Comparison of ENCODE assay signal across 9 cellular contexts in genomic region chr9:133979921-133980863, GRCh38. TPM values are rescaled to one million over a fixed set of nuclear protein-coding genes. Genes with fewer than 3 reads are reported as not detected.
DNase-seq lines count a peak whose midpoint lies in the region; ATAC-seq and TF ChIP-seq lines count a peak whose summit lies in the region.
"Had no signal": no experiment of that assay in that cellular context is flagged by ENCODE, and none has a peak within 500 bp of the region (broad histone marks: within the 10 kb centered on the region; RNA-seq: fewer than 3 reads in every experiment).

No MANE protein-coding gene starts in this region.

- H3K27ac Mint-ChIP-seq in Caco-2 (ENCODE audit: unreplicated experiment) (peak overlapping the region; percentile 80), naive B cell (peak overlapping the region; percentile 68 to 92 (median 82))

- peaks cover 17% of the 10 kb centered on the region for H3K4me1 Mint-ChIP-seq in Caco-2 (ENCODE audit: low read depth, unreplicated experiment)
- H3K4me1 Mint-ChIP-seq in naive B cell = peaks cover 52 to 85% (median 76%) of the 10 kb centered on the region in 3 donors

- CTCF ChIA-PET in Caco-2 (lab: Charles Lee) = no interaction called here

- H3K9me3 Mint-ChIP-seq in Caco-2 (ENCODE audit: unreplicated experiment) = no peaks in the 10 kb centered on the region
- no peaks in the 10 kb centered on the region for H3K9me3 Mint-ChIP-seq in naive B cell

- H3K27ac ChIP-seq in gastroesophageal sphincter = peak overlapping the region in 2 of 4 donors; percentile 48 to 53
- H3K27ac ChIP-seq: C4-2B had no signal

- H3K4me3 Mint-ChIP-seq in Caco-2 (ENCODE audit: unreplicated experiment) (no peak overlapping the region), naive B cell (peak overlapping the region; percentile 60 to 85 (median 76))

- H3K4me1 ChIP-seq in Caco-2 (peaks cover 26% of the 10 kb centered on the region), gastroesophageal sphincter (peaks cover 0 to 24% (median 19%) of the 10 kb centered on the region in 3 donors)

- TF ChIP-seq CTCF in Caco-2 (IDR thresholded peaks at IDR 0.05; ENCODE audit: insufficient read depth in 1 of 2, low read depth in 1 of 2, low read length in 1 of 2, severe bottlenecking in 1 of 2, unreplicated experiment in 1 of 2) (no peak), gastroesophageal sphincter (IDR thresholded peaks at IDR 0.05) (no peak)

- POLR2A ChIA-PET in Caco-2 (lab: Charles Lee) = no interaction called here

- no peaks in the 10 kb centered on the region for H3K9me3 ChIP-seq in Caco-2
- H3K9me3 ChIP-seq in gastroesophageal sphincter = no peaks in the 10 kb centered on the region

- DNase-seq in Caco-2 (no peak), cerebellum (ENCODE audit: low spot score) (peak; percentile 26), naive B cell (no peak), cortex of kidney (lab: John Stamatoyannopoulos, UW) (no peak), NCI-H146 treated with DMSO at 0.1 percent for 48 hours (lab: John Stamatoyannopoulos, UW; ENCODE audit: unreplicated experiment) (no peak)

- ATAC-seq in HG03432 (IDR thresholded peaks at IDR 0.05; ENCODE audit: unreplicated experiment) (peak; percentile 22), naive B cell (ENCODE audit: low read depth in 2 of 2) (no peak), gastroesophageal sphincter (no peak), GM21717 (IDR thresholded peaks at IDR 0.05; ENCODE audit: unreplicated experiment) (no peak)

- WGBS in gastroesophageal sphincter (ENCODE audit: low coverage in 1 of 2), 2 donors = no CpG with 5 or more reads among the region's 22 CpGs

- H3K27me3 Mint-ChIP-seq in Caco-2 (ENCODE audit: insufficient read depth, unreplicated experiment) (no peaks in the 10 kb centered on the region), naive B cell (no peaks in the 10 kb centered on the region)

- intact Hi-C loops in Caco-2 (cut with micrococcal nuclease; ENCODE audit: unreplicated experiment) = no loop called here

- H3K27me3 ChIP-seq in Caco-2 (replicated peaks; ENCODE audit: control insufficient read depth, insufficient read depth, low read length) (no peaks in the 10 kb centered on the region), gastroesophageal sphincter (no peaks in the 10 kb centered on the region)

- TF ChIP-seq EP300 in gastroesophageal sphincter (IDR thresholded peaks at IDR 0.05) = no peak

- H3K36me3 Mint-ChIP-seq in Caco-2 (ENCODE audit: insufficient read depth, unreplicated experiment) (peaks cover 24% of the 10 kb centered on the region), naive B cell (no peaks in the 10 kb centered on the region)

- H3K4me3 ChIP-seq in Caco-2 (ENCODE audit: low read depth, low read length) (no peak overlapping the region), gastroesophageal sphincter (peak overlapping the region in 1 of 2 donors; percentile 37)

- no TSS peak for BruUV-seq in Caco-2 (replicated peaks; lab: Mats Ljungman, UMichigan)

- TF ChIP-seq POLR2A in gastroesophageal sphincter (IDR thresholded peaks at IDR 0.05) = no peak

- H3K36me3 ChIP-seq in Caco-2 (ENCODE audit: control insufficient read depth, insufficient read depth, low read length) (no peaks in the 10 kb centered on the region), gastroesophageal sphincter (no peaks in the 10 kb centered on the region)

RNA-seq across cellular contexts. Expression of gene VAV2, which starts 11.9 kb away (rescaled TPM):
- total RNA-seq in Caco-2 (2022) (51.8 and 55.3 TPM in 2 replicates), cerebellum (16.5 TPM), gastroesophageal sphincter (10 to 100 TPM in 1 of 4 donors, 1 to 10 TPM in 3; 7.7 to 16.8 (median 8.9) TPM)
- 10 to 100 TPM in 5 of 6 donors, 1 to 10 TPM in 1; 5.7 to 33.3 (median 15.2) TPM for polyA plus RNA-seq in naive B cell (ENCODE audit: low read depth in 6 of 6)

RNA-seq across cellular contexts. Expression of gene BRD3OS, which starts 45.1 kb away (rescaled TPM):
- 9.1 and 9.4 TPM in 2 replicates for total RNA-seq in Caco-2 (2022)
- total RNA-seq in cerebellum = 20.0 TPM
- 10 to 100 TPM; 31.3 to 45.1 (median 35.9) TPM for polyA plus RNA-seq in naive B cell (ENCODE audit: low read depth in 6 of 6)
- 10 to 100 TPM; 15.3 to 39.0 (median 21.7) TPM for total RNA-seq in gastroesophageal sphincter
